7 cellular contexts compared by ENCODE assay signal in the genomic region with DNA sequence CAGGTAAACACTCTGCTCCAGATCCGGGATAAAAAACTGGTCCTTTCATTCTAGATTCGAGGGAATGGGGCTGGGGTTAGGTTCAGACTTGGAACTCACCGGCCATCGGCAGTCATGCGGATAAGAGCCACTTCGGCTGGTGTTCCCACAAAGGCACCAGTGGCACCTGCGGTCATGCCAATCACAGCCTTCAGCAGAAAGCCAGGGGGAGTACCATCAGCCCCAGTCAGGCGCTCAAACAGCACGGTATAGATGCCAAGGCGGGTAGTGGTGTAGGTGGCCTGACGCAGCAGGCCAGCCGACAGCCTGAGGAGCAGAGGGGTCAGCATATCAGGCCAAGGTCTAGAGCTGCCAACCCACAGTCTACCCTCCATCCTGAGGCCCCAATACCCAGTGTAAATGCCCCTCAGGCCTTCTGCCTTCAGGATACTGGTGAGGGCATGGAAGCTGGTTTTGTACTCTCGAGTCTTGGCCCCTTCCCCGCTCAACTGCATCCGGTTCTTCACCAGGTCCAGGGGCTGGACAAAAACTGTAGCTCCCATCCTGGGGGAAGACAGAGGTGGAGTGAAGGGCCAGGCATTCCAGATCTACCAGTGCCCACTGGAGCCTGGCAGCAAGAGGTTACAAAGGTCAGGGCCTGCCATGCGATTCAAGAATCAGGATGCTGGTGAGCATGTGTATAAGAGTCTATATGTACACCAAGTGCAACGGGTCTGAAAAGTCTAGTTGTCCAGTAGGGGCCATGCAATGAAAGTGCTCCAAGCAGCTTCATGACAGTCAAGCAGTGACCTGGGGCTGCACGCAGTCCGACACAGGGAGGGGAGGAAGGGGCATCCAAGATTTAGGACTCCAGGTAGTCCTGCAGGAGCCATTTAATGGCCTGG. TPM values are rescaled to one million over a fixed set of nuclear protein-coding genes. Genes with fewer than 3 reads are reported as not detected.
DNase-seq lines count a peak whose midpoint lies in the region; ATAC-seq and TF ChIP-seq lines count a peak whose summit lies in the region.
"Had no signal": no experiment of that assay in that cellular context is flagged by ENCODE, and none has a peak within 500 bp of the region (broad histone marks: within the 10 kb centered on the region; RNA-seq: fewer than 3 reads in every experiment).

No MANE protein-coding gene starts in this region.

- H3K27ac Mint-ChIP-seq in CD8-positive, alpha-beta T cell, result peak overlapping the region; percentile 95

- no peak for TF ChIP-seq CTCF in CD8-positive, alpha-beta T cell (IDR thresholded peaks at IDR 0.05)

- no peaks in the 10 kb centered on the region for H3K9me3 Mint-ChIP-seq in CD8-positive, alpha-beta T cell

- TF ChIP-seq POLR2A in GM18505 (IDR thresholded peaks at IDR 0.05; ENCODE audit: borderline replicate concordance, extremely low read depth, insufficient read depth, insufficient read length), result no peak

- POLR2A ChIA-PET in CD8-positive, alpha-beta T cell (lab: Charles Lee), result interaction anchor here (0.6 to 5.6 kb wide), 18 partner anchors 8 to 796 kb away, joined by 3 to 101 read pairs (median 4); a partner anchor contains a TSS

- H3K4me3 ChIP-seq in CD8-positive, alpha-beta T cell (ENCODE audit: low read depth, low read length), result peak overlapping the region; percentile 95
- peak overlapping the region; percentile 59 for H3K4me3 ChIP-seq in SJSA1

- peaks cover 56% of the 10 kb centered on the region for H3K36me3 Mint-ChIP-seq in CD8-positive, alpha-beta T cell

- peaks cover 19% of the 10 kb centered on the region for H3K36me3 ChIP-seq in CD8-positive, alpha-beta T cell (ENCODE audit: insufficient read depth, low read length)
- H3K36me3 ChIP-seq in SJSA1, result peaks cover 51% of the 10 kb centered on the region

- no peaks in the 10 kb centered on the region for H3K9me3 ChIP-seq in CD8-positive, alpha-beta T cell (ENCODE audit: low read length)
- H3K9me3 ChIP-seq in SJSA1 (replicated peaks), result no peaks in the 10 kb centered on the region

- no peaks in the 10 kb centered on the region for H3K27me3 Mint-ChIP-seq in CD8-positive, alpha-beta T cell (ENCODE audit: low read depth)

- H3K4me1 Mint-ChIP-seq in CD8-positive, alpha-beta T cell (ENCODE audit: low read depth), result peaks cover 58% of the 10 kb centered on the region

- CTCF ChIA-PET in CD8-positive, alpha-beta T cell (lab: Charles Lee), result interaction anchor here (1.0 to 3.4 kb wide), 9 partner anchors 10 to 49 kb away, joined by 3 to 15 read pairs (median 6); a partner anchor contains a TSS

- peaks cover 50% of the 10 kb centered on the region for H3K4me1 ChIP-seq in CD8-positive, alpha-beta T cell (ENCODE audit: insufficient read depth, low read length)
- H3K4me1 ChIP-seq in SJSA1 (replicated peaks), result peaks cover 28% of the 10 kb centered on the region

- intact Hi-C loops in CD8-positive, alpha-beta T cell (cut with DNase I, micrococcal nuclease), result loop anchor here in 1 of 2 experiments (5.0 kb wide), 1 partner anchor 797 kb away; a partner anchor contains a TSS

- H3K27ac ChIP-seq in CD8-positive, alpha-beta T cell (ENCODE audit: low read depth, low read length), result peak overlapping the region; percentile 77
- H3K27ac ChIP-seq in SJSA1, result no peak overlapping the region

- H3K27me3 ChIP-seq in CD8-positive, alpha-beta T cell (ENCODE audit: insufficient read depth, low read length), result no peaks in the 10 kb centered on the region
- H3K27me3 ChIP-seq in SJSA1 (replicated peaks), result no peaks in the 10 kb centered on the region

- peak overlapping the region; percentile 92 for H3K4me3 Mint-ChIP-seq in CD8-positive, alpha-beta T cell

- ATAC-seq in CD8-positive, alpha-beta T cell, result no peak
- ATAC-seq in HG02870 (IDR thresholded peaks at IDR 0.05; ENCODE audit: unreplicated experiment) (no peak), HG02678 (IDR thresholded peaks at IDR 0.05; ENCODE audit: unreplicated experiment) (no peak), GM18505 (IDR thresholded peaks at IDR 0.05; ENCODE audit: unreplicated experiment) (no peak)

- peak in 1 of 7 experiments; percentile 58 for DNase-seq in CD8-positive, alpha-beta T cell
- DNase-seq in SJSA1 (ENCODE audit: low read depth in 1 of 2, low spot score in 2 of 2), result peak in 1 of 2 experiments; percentile 14
- peak; percentile 45 for DNase-seq in islet precursor cell

RNA-seq across cellular contexts. Expression of a gene that starts 0.9 kb away (rescaled TPM):
- total RNA-seq in CD8-positive, alpha-beta T cell, result 10 to 100 TPM; 15.8 to 16.3 TPM
- total RNA-seq in SJSA1 (2014; rRNA removed; shearing (Covaris generic)), result 67.6 and 68.4 TPM in 2 replicates

RNA-seq across cellular contexts. Expression of a gene that starts 1.2 kb away (rescaled TPM):
- total RNA-seq in CD8-positive, alpha-beta T cell, result 10 to 100 TPM; 49.3 to 52.2 TPM
- 4.2 and 13.0 TPM in 2 replicates for total RNA-seq in SJSA1 (2014; rRNA removed; shearing (Covaris generic))

RNA-seq across cellular contexts. Expression of a gene that starts 6.8 kb away (rescaled TPM):
- not detected for total RNA-seq in CD8-positive, alpha-beta T cell
- total RNA-seq in SJSA1 (2014; rRNA removed; shearing (Covaris generic)), result not detected in 2 replicates
- total RNA-seq: LHCN-M2 had no signal

RNA-seq across cellular contexts. Expression of a gene that starts 9.4 kb away (rescaled TPM):
- 100 to 1,000 TPM; 321 to 326 TPM for total RNA-seq in CD8-positive, alpha-beta T cell
- 1,207 and 1,337 TPM in 2 replicates for total RNA-seq in SJSA1 (2014; rRNA removed; shearing (Covaris generic))

RNA-seq across cellular contexts. Expression of a gene that starts 12.0 kb away (rescaled TPM):
- 10 to 100 TPM; 17.6 to 18.5 TPM for total RNA-seq in CD8-positive, alpha-beta T cell
- total RNA-seq in SJSA1 (2014; rRNA removed; shearing (Covaris generic)), result 5.2 and 6.6 TPM in 2 replicates
